7 cellular contexts compared by ENCODE assay signal in the genomic region with DNA sequence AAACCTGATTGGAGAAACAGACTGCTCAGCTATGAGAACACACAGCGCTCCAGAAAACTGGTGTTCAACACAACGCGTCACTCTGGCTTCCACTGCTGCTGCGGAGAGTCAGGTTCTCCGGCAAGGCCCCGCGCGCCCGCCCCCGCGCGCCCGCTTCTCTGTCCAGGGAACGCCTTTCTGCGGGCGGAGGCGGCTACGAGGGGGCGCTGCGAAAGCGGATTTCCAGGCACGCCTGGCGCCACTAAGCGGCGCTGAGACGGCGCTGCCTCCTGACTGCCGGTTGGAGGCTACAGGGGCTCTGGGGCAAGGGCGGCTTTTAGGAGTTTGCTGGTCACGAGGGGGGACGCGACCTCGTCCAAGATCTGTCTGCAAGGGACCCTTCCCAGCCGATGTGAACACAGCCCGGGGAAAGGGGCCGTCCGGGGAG. TPM values are rescaled to one million over a fixed set of nuclear protein-coding genes. Genes with fewer than 3 reads are reported as not detected.
DNase-seq lines count a peak whose midpoint lies in the region; ATAC-seq, FAIRE-seq and TF ChIP-seq lines count a peak whose summit lies in the region.
"Not testable (repeated sequence)": the region's sequence is repeated elsewhere in the genome, so short reads cannot be mapped to it uniquely, and the experiment has no call there.

No MANE protein-coding gene starts in this region.

- not testable (repeated sequence) for H3K27ac ChIP-seq in HUES64 (ENCODE audit: low read depth, low read length); H1 (ENCODE audit: low read depth, low read length)
- peak overlapping the region; percentile 83 for H3K27ac ChIP-seq in PC-9

- H3K4me1 Mint-ChIP-seq in activated T-cell treated with anti-CD3 and anti-CD28 coated beads, Interleukin-2, amount 50 U/mL, for 4 hours (ENCODE audit: low read depth): not testable (repeated sequence)

- H3K36me3 ChIP-seq in HUES64 (ENCODE audit: insufficient read depth, low read length); PC-9 (ENCODE audit: low read depth); H1 (ENCODE audit: control insufficient read depth in 2 of 4, insufficient read depth in 4 of 4, low read length in 3 of 4): not testable (repeated sequence)

- WGBS in HUES64: 5% methylated on average over 13 of the region's 37 CpGs
- WGBS in H1 (ENCODE audit: extremely low coverage in 1 of 2, insufficient coverage in 1 of 2, insufficient read length in 1 of 2, insufficient replicate concordance in 2 of 2, low coverage in 1 of 2, low lambda C conversion rate in 2 of 2, missing lambda C conversion rate in 1 of 2), 2 experiments: 13% methylated on average over 6 of the region's 37 CpGs; no CpG with 5 or more reads in 1 of the 2 experiments

- H2BK15ac ChIP-seq in H1 (ENCODE audit: low read length): not testable (repeated sequence)

- H3K4me2 ChIP-seq in PC-9 (peak overlapping the region; percentile 86), H1 (ENCODE audit: insufficient read depth in 1 of 2, low read depth in 2 of 2, low read length in 2 of 2) (peak overlapping the region; percentile 37 to 51; a peak in 3 of 4 replicates)

- H4K8ac ChIP-seq in H1 (ENCODE audit: extremely low read depth, insufficient read depth, low read length): not testable (repeated sequence)

- not testable (repeated sequence) for H3K27me3 ChIP-seq in HUES64 (ENCODE audit: insufficient read depth, low read length); PC-9 (ENCODE audit: insufficient read depth, low read depth); H1 (replicated peaks in 1 of 4; ENCODE audit: control insufficient read depth in 3 of 4, extremely low read depth in 1 of 4, insufficient read depth in 3 of 4, low read length in 3 of 4)

- not testable (repeated sequence) for H3K79me2 ChIP-seq in PC-9 (ENCODE audit: low read depth); H1 (ENCODE audit: control insufficient read depth in 1 of 2, insufficient read depth in 2 of 2, low read length in 2 of 2)

- not testable (repeated sequence) for H3K4me1 ChIP-seq in HUES64 (ENCODE audit: insufficient read depth, low read length); H1 (replicated peaks in 1 of 4; ENCODE audit: control insufficient read depth in 3 of 4, insufficient read depth in 4 of 4, low read length in 3 of 4)
- peaks cover 40% of the 10 kb centered on the region for H3K4me1 ChIP-seq in PC-9 (replicated peaks; ENCODE audit: insufficient read depth)

- H3K18ac ChIP-seq in H1 (ENCODE audit: extremely low read depth, low read length): not testable (repeated sequence)

- not testable (repeated sequence) for H3K23me2 ChIP-seq in H1 (ENCODE audit: low read depth, low read length)

- TF ChIP-seq RAD21 in H1 (IDR thresholded peaks at IDR 0.05 in 1 of 2, conservative IDR thresholded peaks at IDR 0.05 in 1 of 2; ENCODE audit: low read depth in 2 of 2, low read length in 2 of 2): 0 out of 4 replicates have a peak, but pooled peaks of 1 of the 2 experiments have one; percentile 9

- not testable (repeated sequence) for FAIRE-seq in H1 (lab: Jason Lieb, UNC)

- H4K20me1 ChIP-seq in PC-9 (ENCODE audit: insufficient read depth); H1 (replicated peaks in 1 of 2; ENCODE audit: control insufficient read depth in 1 of 2, insufficient read depth in 2 of 2, low read length in 2 of 2): not testable (repeated sequence)

- H3K9me3 Mint-ChIP-seq in activated T-cell treated with anti-CD3 and anti-CD28 coated beads, Interleukin-2, amount 50 U/mL, for 4 hours: not testable (repeated sequence)

- not testable (repeated sequence) for H2BK12ac ChIP-seq in H1 (ENCODE audit: low read depth, low read length)

- not testable (repeated sequence) for H2BK5ac ChIP-seq in H1 (ENCODE audit: low read depth, low read length)

- DNase-seq in PC-9 (peak; percentile 59 to 64), H1 (ENCODE audit: low read depth in 1 of 2, low spot score in 2 of 2) (peak in 1 of 2 experiments; percentile 61), kidney glomerular epithelial cell (lab: John Stamatoyannopoulos, UW) (peak; percentile 56), posterior vena cava (ENCODE audit: low spot score) (peak; percentile 92)
- not testable (repeated sequence) for DNase-seq in activated T-cell treated with anti-CD3 and anti-CD28 coated beads, Interleukin-2, amount 50 U/mL, for 4 hours

- H3K36me3 Mint-ChIP-seq in activated T-cell treated with anti-CD3 and anti-CD28 coated beads, Interleukin-2, amount 50 U/mL, for 4 hours (ENCODE audit: insufficient read depth): not testable (repeated sequence)

- H3K9ac ChIP-seq in HUES64 (ENCODE audit: low read depth, low read length); H1 (replicated peaks in 1 of 4; ENCODE audit: extremely low read depth in 1 of 4, low read depth in 3 of 4, low read length in 3 of 4): not testable (repeated sequence)

- not testable (repeated sequence) for H3F3A ChIP-seq in PC-9 (ENCODE audit: insufficient read depth, low read depth)

- H2BK120ac ChIP-seq in H1 (replicated peaks; ENCODE audit: low read depth, low read length): not testable (repeated sequence)

- not testable (repeated sequence) for H2BK20ac ChIP-seq in H1 (ENCODE audit: low read length)

- TF ChIP-seq CTCF in PC-9 (conservative IDR thresholded peaks at IDR 0.05) (peak; percentile 53; the same call in 1 of the 2 replicates), H1 (IDR thresholded peaks at IDR 0.05; ENCODE audit: control extremely low read depth in 1 of 3, insufficient read depth in 1 of 3, low read depth in 1 of 3, low read length in 3 of 3) (peak in 2 of 3 experiments; percentile 23 to 29; a peak in 2 of 4 replicates)

- H3K4me3 ChIP-seq in HUES64 (ENCODE audit: low read length): 0 out of 2 replicates have a peak overlapping the region, but pooled peaks have one; percentile 1
- peak overlapping the region; percentile 56; the same call in 1 of the 2 replicates for H3K4me3 ChIP-seq in PC-9
- H3K4me3 ChIP-seq in H1 (ENCODE audit: extremely low read depth in 1 of 4, insufficient read depth in 2 of 4, low read depth in 3 of 4, low read length in 4 of 4): peak overlapping the region in 2 of 4 experiments; percentile 4 to 26; a peak in 2 of 8 replicates

- H2AFZ ChIP-seq in PC-9: peak overlapping the region; percentile 60; the same call in 1 of the 2 replicates
- not testable (repeated sequence) for H2AFZ ChIP-seq in H1 (ENCODE audit: low read length)

- not testable (repeated sequence) for H3K9me3 ChIP-seq in HUES64 (ENCODE audit: insufficient read depth, low read depth, low read length); PC-9 (ENCODE audit: insufficient read depth, low read depth); H1 (ENCODE audit: insufficient read depth in 2 of 2, low read depth in 1 of 2, low read length in 1 of 2)

- not testable (repeated sequence) for H3K27me3 Mint-ChIP-seq in activated T-cell treated with anti-CD3 and anti-CD28 coated beads, Interleukin-2, amount 50 U/mL, for 4 hours (ENCODE audit: low read depth)

- not testable (repeated sequence) for H4K5ac ChIP-seq in H1 (ENCODE audit: insufficient read length, low read depth, low read length)

- TF ChIP-seq EP300 in H1 (IDR thresholded peaks at IDR 0.05; ENCODE audit: borderline replicate concordance in 1 of 2, low read depth in 2 of 2, low read length in 2 of 2): not testable (repeated sequence)

- POLR2A ChIA-PET in PC-9 (lab: Charles Lee; ENCODE audit: unreplicated experiment); H1 (lab: Charles Lee; ENCODE audit: partially characterized antibody): not testable (repeated sequence)

- CTCF ChIA-PET in PC-9 (lab: Charles Lee); H1 (lab: Charles Lee; ENCODE audit: partially characterized antibody): not testable (repeated sequence)

- not testable (repeated sequence) for H3K9me2 ChIP-seq in PC-9 (ENCODE audit: insufficient read depth)

- not testable (repeated sequence) for TF ChIP-seq POLR2A in H1 (IDR thresholded peaks at IDR 0.05; ENCODE audit: control extremely low read depth in 1 of 2, low read depth in 2 of 2, low read length in 2 of 2)

- H3K14ac ChIP-seq in H1 (ENCODE audit: insufficient read length): not testable (repeated sequence)

- not testable (repeated sequence) for BruUV-seq in PC-9 (replicated peaks; lab: Mats Ljungman, UMichigan)

- intact Hi-C loops in PC-9 (cut with micrococcal nuclease; ENCODE audit: unreplicated experiment); posterior vena cava (cut with DNase I): not testable (repeated sequence)

- H3K23ac ChIP-seq in H1 (ENCODE audit: insufficient read length): not testable (repeated sequence)

- H4K91ac ChIP-seq in H1 (replicated peaks; ENCODE audit: insufficient read length, low read length): not testable (repeated sequence)

- not testable (repeated sequence) for H3K4ac ChIP-seq in H1 (replicated peaks; ENCODE audit: insufficient read length, low read depth, low read length)

- H3K56ac ChIP-seq in H1 (replicated peaks; ENCODE audit: insufficient read length, low read depth, low read length): not testable (repeated sequence)

- not testable (repeated sequence) for H2AK5ac ChIP-seq in H1 (ENCODE audit: low read depth, low read length)

- peak; percentile 51 for ATAC-seq in GM18498 (IDR thresholded peaks at IDR 0.05; ENCODE audit: unreplicated experiment)
- peak; percentile 63 to 73 for ATAC-seq in activated T-cell treated with anti-CD3 and anti-CD28 coated beads, Interleukin-2, amount 50 U/mL, for 4 hours

- H3K79me1 ChIP-seq in H1 (ENCODE audit: low read depth, low read length): not testable (repeated sequence)

- not testable (repeated sequence) for H3K4me3 Mint-ChIP-seq in activated T-cell treated with anti-CD3 and anti-CD28 coated beads, Interleukin-2, amount 50 U/mL, for 4 hours

RNA-seq across cellular contexts. Expression of a gene that starts 22.6 kb away (rescaled TPM):
- polyA plus RNA-seq in HUES64 (2013, experiment 1 of 2): not detected
- polyA plus RNA-seq in HUES64 (2013, experiment 2 of 2): not detected
- total RNA-seq in PC-9 (2021): 172 and 196 TPM in 2 replicates
- not detected for total RNA-seq in activated T-cell treated with anti-CD3 and anti-CD28 coated beads, Interleukin-2, amount 50 U/mL, for 4 hours
- total RNA-seq in H1 (2021; fragmentation: NEBNext Ultra II Directional; extraction: Animal tissue kit (Norgen Biotek cat#: 25700)): not detected in 2 replicates
- polyA plus RNA-seq in H1 (2011; rRNA removed): 0.15 and 0.30 TPM in 2 replicates
- 0.21 TPM for polyA plus RNA-seq in H1 (2011; cell fraction: cytosol; rRNA removed)
- 0.70 TPM for polyA plus RNA-seq in H1 (2011; cell fraction: nucleus; rRNA removed)
- polyA plus RNA-seq in H1 (2012, experiment 1 of 2): 0.15 to 0.18 TPM (median 0.16 TPM) in 4 replicates
- not detected for polyA plus RNA-seq in H1 (2012, experiment 2 of 2)
- 0.12 TPM for polyA plus RNA-seq in H1 (2013, experiment 1 of 2)
- polyA plus RNA-seq in H1 (2013, experiment 2 of 2): 0.13 TPM
- polyA minus RNA-seq in H1 (2011; rRNA and poly(A)+ RNA removed): 0.27 and 0.38 TPM in 2 replicates
- polyA minus RNA-seq in H1 (2011; cell fraction: cytosol; rRNA and poly(A)+ RNA removed): 0.81 TPM
- 0.70 TPM for polyA minus RNA-seq in H1 (2011; cell fraction: nucleus; rRNA and poly(A)+ RNA removed)
- total RNA-seq in posterior vena cava: not detected

RNA-seq across cellular contexts. Expression of a gene that starts 30.2 kb away (rescaled TPM):
- polyA plus RNA-seq in HUES64 (2013, experiment 1 of 2): not detected
- not detected for polyA plus RNA-seq in HUES64 (2013, experiment 2 of 2)
- total RNA-seq in PC-9 (2021): 3.2 TPM in 1 of 2 replicates, not detected in the other
- total RNA-seq in activated T-cell treated with anti-CD3 and anti-CD28 coated beads, Interleukin-2, amount 50 U/mL, for 4 hours: not detected
- total RNA-seq in H1 (2021; fragmentation: NEBNext Ultra II Directional; extraction: Animal tissue kit (Norgen Biotek cat#: 25700)): not detected in 2 replicates
- polyA plus RNA-seq in H1 (2011; rRNA removed): not detected in 2 replicates
- not detected for polyA plus RNA-seq in H1 (2011; cell fraction: cytosol; rRNA removed)
- not detected for polyA plus RNA-seq in H1 (2011; cell fraction: nucleus; rRNA removed)
- polyA plus RNA-seq in H1 (2012, experiment 1 of 2): not detected in 4 replicates
- polyA plus RNA-seq in H1 (2012, experiment 2 of 2): not detected
- polyA plus RNA-seq in H1 (2013, experiment 1 of 2): not detected
- polyA plus RNA-seq in H1 (2013, experiment 2 of 2): not detected
- polyA minus RNA-seq in H1 (2011; rRNA and poly(A)+ RNA removed): not detected in 2 replicates
- not detected for polyA minus RNA-seq in H1 (2011; cell fraction: cytosol; rRNA and poly(A)+ RNA removed)
- polyA minus RNA-seq in H1 (2011; cell fraction: nucleus; rRNA and poly(A)+ RNA removed): not detected
- not detected for total RNA-seq in posterior vena cava

Comparison
In these comparisons a context has a peak if more than half of its experiments do, and no peak if none do; other contexts are left out.
1. RNA of a gene that starts 22.6 kb away (total RNA-seq): 172 to 196 TPM in PC-9; not detected in posterior vena cava, not detected in activated T-cell treated with anti-CD3 and anti-CD28 coated beads, Interleukin-2, amount 50 U/mL, for 4 hours and not detected in H1; every median in the first group is over 100 times any median in the second.